In genomic region chr2:177929662-177930522, GRCh38 we compare ENCODE assay signal across 16 cellular contexts.
DNase-seq lines count a peak whose midpoint lies in the region; ATAC-seq lines count a peak whose summit lies in the region.
"Had no signal": no experiment of that assay in that cellular context is flagged by ENCODE, and none has a peak within 500 bp of the region (broad histone marks: within the 10 kb centered on the region; RNA-seq: fewer than 3 reads in every experiment).

No MANE protein-coding gene starts in this region.

- no peak for ATAC-seq in left lobe of liver
- ATAC-seq in HG03097 (IDR thresholded peaks at IDR 0.05; ENCODE audit: low FRiP score, unreplicated experiment) = no peak

- DNase-seq in DMS153 treated with DMSO at 0.1 percent for 48 hours (lab: John Stamatoyannopoulos, UW; ENCODE audit: unreplicated experiment) = peak; percentile 50
- peak; percentile 61 for DNase-seq in NCI-H1105 (lab: John Stamatoyannopoulos, UW)
- peak; percentile 34 for DNase-seq in NCI-H345 treated with DMSO at 0.1 percent for 48 hours (lab: John Stamatoyannopoulos, UW; ENCODE audit: unreplicated experiment)
- DNase-seq in astrocyte of the hippocampus (ENCODE audit: low read depth, low spot score) = peak; percentile 14
- DNase-seq in left lobe of liver (ENCODE audit: low spot score) = no peak
- no peak for DNase-seq in NCI-H526 treated with DMSO at 0.1 percent for 48 hours (lab: John Stamatoyannopoulos, UW)
- no peak for DNase-seq in SHP77 treated with DMSO at 0.1 percent for 48 hours (lab: John Stamatoyannopoulos, UW)
- DNase-seq: CD4-positive, CD25-positive, alpha-beta regulatory T cell; DMS79 treated with DMSO at 0.1 percent for 48 hours; GM23248; HCEC 1CT; IMR-90; Karpas-422; NCI-H1694 treated with DMSO at 0.1 percent for 48 hours; NCI-H2171 treated with DMSO at 0.1 percent for 48 hours had no signal

Comparison
In these comparisons a context has a peak if more than half of its experiments do, and no peak if none do; other contexts are left out.
1. DNase-seq: peak in DMS153 treated with DMSO at 0.1 percent for 48 hours (single experiment), NCI-H1105 (single experiment), NCI-H345 treated with DMSO at 0.1 percent for 48 hours (single experiment) and astrocyte of the hippocampus (single experiment); none in left lobe of liver (single experiment), NCI-H526 treated with DMSO at 0.1 percent for 48 hours (single experiment) and SHP77 treated with DMSO at 0.1 percent for 48 hours (single experiment).